Comparison of ENCODE assay signal across 9 cellular contexts in the genomic region with DNA sequence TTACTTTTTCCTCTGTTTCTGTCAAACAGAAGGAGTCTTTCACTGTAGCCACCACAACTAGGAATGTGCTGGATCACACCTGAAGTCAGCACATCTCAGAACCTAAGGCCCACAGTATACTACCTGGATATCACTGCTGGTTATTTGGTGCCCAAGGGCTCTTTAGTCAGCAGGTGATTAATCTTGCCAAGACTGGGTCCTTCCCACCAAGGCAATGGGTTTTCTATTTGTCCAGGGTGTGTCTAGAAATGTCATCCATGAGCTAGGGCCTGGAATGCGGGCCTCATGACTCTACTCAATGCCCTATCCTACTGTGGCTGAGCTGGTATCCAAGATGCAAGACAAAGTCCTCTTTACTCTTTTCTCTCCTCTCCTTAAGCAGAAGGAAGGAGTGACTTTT. TPM values are rescaled to one million over a fixed set of nuclear protein-coding genes. Genes with fewer than 3 reads are reported as not detected.
"Had no signal": no experiment of that assay in that cellular context is flagged by ENCODE, and none has a peak within 500 bp of the region (broad histone marks: within the 10 kb centered on the region; RNA-seq: fewer than 3 reads in every experiment).

No MANE protein-coding gene starts in this region.

- H3K4me1 ChIP-seq: HAP-1 had no signal

- H3K9me3 ChIP-seq: HAP-1 had no signal

- H3K27ac ChIP-seq: GM23248 had no signal

- H3K9ac ChIP-seq: GM23248 had no signal

- H3K4me3 ChIP-seq: GM23248, HAP-1, K562 had no signal

- H2AFZ ChIP-seq: GM23248 had no signal

- H3K36me3 ChIP-seq: HAP-1 had no signal

- ATAC-seq: HCT116, K562 had no signal

- H3K27ac Mint-ChIP-seq: HFFc6 had no signal

- DNase-seq: GM23248, GOT3, H7, HFFc6, IMR-90 had no signal

- H3K4me3 Mint-ChIP-seq: HFFc6 had no signal

RNA-seq across cellular contexts. Expression of a gene that starts 9.8 kb away (rescaled TPM):
- total RNA-seq: GM23248, HFFc6, HT-29, K562 had no signal
- polyA plus RNA-seq: GM23248, IMR-90, K562 had no signal

RNA-seq across cellular contexts. Expression of a gene that starts 34.4 kb away (rescaled TPM):
- total RNA-seq: GM23248, HFFc6, HT-29, IMR-90, K562 had no signal
- polyA plus RNA-seq: GM23248, IMR-90, K562 had no signal

RNA-seq across cellular contexts. Expression of a gene that starts 41.2 kb away (rescaled TPM):
- total RNA-seq: GM23248, HT-29, IMR-90, K562 had no signal
- polyA plus RNA-seq: GM23248, IMR-90, K562 had no signal

RNA-seq across cellular contexts. Expression of a gene that starts 47.6 kb away (rescaled TPM):
- total RNA-seq: GM23248, HT-29, K562 had no signal
- polyA plus RNA-seq: GM23248, IMR-90, K562 had no signal

RNA-seq across cellular contexts. Expression of a gene that starts 50.0 kb away (rescaled TPM):
- total RNA-seq: GM23248, HFFc6, IMR-90, K562 had no signal
- polyA plus RNA-seq: GM23248, IMR-90 had no signal
